Comparison of ENCODE assay signal across 8 cellular contexts in genomic region chr2:56185582-56186046, GRCh38. TPM values are rescaled to one million over a fixed set of nuclear protein-coding genes. Genes with fewer than 3 reads are reported as not detected.
DNase-seq lines count a peak whose midpoint lies in the region; ATAC-seq, FAIRE-seq and TF ChIP-seq lines count a peak whose summit lies in the region.

No MANE protein-coding gene starts in this region.

- H3K9me3 ChIP-seq in body of pancreas (no peaks in the 10 kb centered on the region), kidney (ENCODE audit: control insufficient read depth in 1 of 2, low read length in 2 of 2) (no peaks in the 10 kb centered on the region), stomach (no peaks in the 10 kb centered on the region)

- TF ChIP-seq CTCF in AG04449 (IDR thresholded peaks at IDR 0.05; ENCODE audit: insufficient read depth, low read length, missing control alignments) (peak; percentile 48), body of pancreas (IDR thresholded peaks at IDR 0.05) (peak in 2 of 7 experiments; percentile 9 to 19), kidney (IDR thresholded peaks at IDR 0.05; ENCODE audit: borderline replicate concordance, extremely low read depth, insufficient read depth) (no peak), stomach (IDR thresholded peaks at IDR 0.05) (no peak)

- peaks cover 47% of the 10 kb centered on the region for H3K27me3 Mint-ChIP-seq in activated CD8-positive, alpha-beta memory T cell treated with anti-CD3 and anti-CD28 coated beads, Interleukin-2, amount 10 ng/mL, durations not matched to agents 7 days and 5 days

- peaks cover 20% of the 10 kb centered on the region for H3K4me1 ChIP-seq in body of pancreas
- peaks cover 0 to 5% of the 10 kb centered on the region in 2 donors for H3K4me1 ChIP-seq in kidney (ENCODE audit: control insufficient read depth in 1 of 2, insufficient read depth in 1 of 2, low read depth in 1 of 2, low read length in 2 of 2)
- peaks cover 22 to 28% (median 26%) of the 10 kb centered on the region in 4 donors for H3K4me1 ChIP-seq in stomach

- WGBS in body of pancreas, 2 donors, result 3 to 8% methylated on average over 11 of the region's 11 CpGs
- WGBS in stomach, 5 donors, result 2 to 4% (median 2%) methylated on average over 8 to 11 of the region's 11 CpGs

- peaks cover 0 to 5% of the 10 kb centered on the region in 2 donors for H3K27me3 ChIP-seq in body of pancreas
- H3K27me3 ChIP-seq in stomach, result peaks cover 0 to 74% (median 27%) of the 10 kb centered on the region in 3 donors

- H3K9me3 Mint-ChIP-seq in activated CD8-positive, alpha-beta memory T cell treated with anti-CD3 and anti-CD28 coated beads, Interleukin-2, amount 10 ng/mL, durations not matched to agents 7 days and 5 days (ENCODE audit: low read depth), result no peaks in the 10 kb centered on the region

- CTCF ChIA-PET in AG04449 (lab: Yijun Ruan, JAX), result interaction anchor here (0.6 to 3.9 kb wide), 10 partner anchors 11 to 1332 kb away, joined by 3 to 17 read pairs (median 5); no protein-coding TSS in a partner anchor
- CTCF ChIA-PET in activated CD8-positive, alpha-beta memory T cell treated with anti-CD3 and anti-CD28 coated beads, Interleukin-2, amount 10 ng/mL, durations not matched to agents 7 days and 5 days (lab: Charles Lee), result no interaction called here

- peak in 1 of 3 donors; percentile 24 for TF ChIP-seq POLR2A in body of pancreas (IDR thresholded peaks at IDR 0.05)
- no peak for TF ChIP-seq POLR2A in stomach (IDR thresholded peaks at IDR 0.05)

- H3K4me1 Mint-ChIP-seq in activated CD8-positive, alpha-beta memory T cell treated with anti-CD3 and anti-CD28 coated beads, Interleukin-2, amount 10 ng/mL, durations not matched to agents 7 days and 5 days, result peaks cover 6% of the 10 kb centered on the region

- no peak for DNase-seq in AG04449 (ENCODE audit: low read depth, low spot score)
- DNase-seq in HT1080 (ENCODE audit: low read depth), result peak; percentile 42
- DNase-seq in body of pancreas, result peak in 2 of 4 donors; percentile 28 to 34
- peak; percentile 70 for DNase-seq in kidney
- DNase-seq in stomach, result no peak
- no peak for DNase-seq in HT-29 (ENCODE audit: low spot score)
- no peak for DNase-seq in activated CD8-positive, alpha-beta memory T cell treated with anti-CD3 and anti-CD28 coated beads, Interleukin-2, amount 10 ng/mL, durations not matched to agents 7 days and 5 days

- H3K36me3 Mint-ChIP-seq in activated CD8-positive, alpha-beta memory T cell treated with anti-CD3 and anti-CD28 coated beads, Interleukin-2, amount 10 ng/mL, durations not matched to agents 7 days and 5 days, result no peaks in the 10 kb centered on the region

- H3K4me3 ChIP-seq in AG04449 (ENCODE audit: low read depth, low read length) (peak overlapping the region; percentile 76), body of pancreas (no peak overlapping the region), kidney (ENCODE audit: low read length in 2 of 2) (peak overlapping the region; percentile 59 to 71), stomach (peak overlapping the region; percentile 59 to 84 (median 68))

- H3K36me3 ChIP-seq in body of pancreas (replicated peaks in 1 of 2; ENCODE audit: insufficient read depth in 1 of 2, low read depth in 2 of 2), result no peaks in the 10 kb centered on the region
- no peaks in the 10 kb centered on the region for H3K36me3 ChIP-seq in kidney (ENCODE audit: control insufficient read depth in 1 of 2, insufficient read depth in 2 of 2, low read length in 2 of 2)
- H3K36me3 ChIP-seq in stomach, result no peaks in the 10 kb centered on the region

- H3K27ac ChIP-seq in body of pancreas (peak overlapping the region in 1 of 4 donors; percentile 20), kidney (ENCODE audit: low read depth in 2 of 2, low read length in 2 of 2) (no peak overlapping the region), stomach (peak overlapping the region in 4 of 5 donors; percentile 15 to 60 (median 40))

- TF ChIP-seq EP300 in stomach (IDR thresholded peaks at IDR 0.05), result no peak

- POLR2A ChIA-PET in AG04449 (lab: Yijun Ruan, JAX), result interaction anchor here (1.1 kb wide), 1 partner anchor 556 kb away, joined by 3 read pairs; no protein-coding TSS in a partner anchor

- H3K4me3 Mint-ChIP-seq in activated CD8-positive, alpha-beta memory T cell treated with anti-CD3 and anti-CD28 coated beads, Interleukin-2, amount 10 ng/mL, durations not matched to agents 7 days and 5 days, result no peak overlapping the region

- intact Hi-C loops in body of pancreas (cut with DNase I), result no loop called here
- intact Hi-C loops in kidney (cut with DNase I), result no loop called here
- intact Hi-C loops in stomach (cut with DNase I; ENCODE audit: low total_unique reads), result loop anchor here (10.0 kb wide), 1 partner anchor 569 kb away; no protein-coding TSS in a partner anchor

- ATAC-seq in body of pancreas, result peak; percentile 18
- ATAC-seq in HG03175 (IDR thresholded peaks at IDR 0.05; ENCODE audit: unreplicated experiment), result no peak
- no peak for ATAC-seq in activated CD8-positive, alpha-beta memory T cell treated with anti-CD3 and anti-CD28 coated beads, Interleukin-2, amount 10 ng/mL, durations not matched to agents 7 days and 5 days

- peak overlapping the region in 1 of 2 donors; percentile 55 for H3K9ac ChIP-seq in kidney (ENCODE audit: low read length in 2 of 2)

- no peak for FAIRE-seq in kidney (lab: Jason Lieb, UNC)

- H3K27ac Mint-ChIP-seq in activated CD8-positive, alpha-beta memory T cell treated with anti-CD3 and anti-CD28 coated beads, Interleukin-2, amount 10 ng/mL, durations not matched to agents 7 days and 5 days, result no peak overlapping the region

RNA-seq across cellular contexts. Expression of gene CCDC85A, which starts 1.8 kb away (rescaled TPM):
- total RNA-seq in HT1080 (2014; rRNA removed; shearing (Covaris generic)), result 0.19 TPM in 1 of 2 replicates, not detected in the other
- polyA plus RNA-seq in HT1080 (2015; cell fraction: cytosol; rRNA removed), result 0.21 and 0.33 TPM in 2 replicates
- 0.07 and 0.17 TPM in 2 replicates for polyA plus RNA-seq in HT1080 (2015; cell fraction: nucleus; rRNA removed)
- total RNA-seq in body of pancreas, result 1 to 10 TPM; 2.3 to 2.6 TPM
- total RNA-seq in kidney, result 2.1 TPM
- 0.65 TPM for polyA plus RNA-seq in kidney (ENCODE audit: insufficient read depth, low read depth, low replicate concordance)
- 1 to 10 TPM in 4 of 5 donors, under 1 TPM in 1; 0.89 to 6.4 (median 3.7) TPM for total RNA-seq in stomach
- under 1 TPM in 2 of 3 donors, not detected in 1; 0.10 to 0.19 TPM for polyA plus RNA-seq in stomach
- 0.10 TPM in 1 of 2 replicates, not detected in the other for total RNA-seq in HT-29 (2014; rRNA removed; shearing (Covaris generic))
- not detected for total RNA-seq in activated CD8-positive, alpha-beta memory T cell treated with anti-CD3 and anti-CD28 coated beads, Interleukin-2, amount 10 ng/mL, durations not matched to agents 7 days and 5 days

Comparison
In these comparisons a context has a peak if more than half of its experiments do, and no peak if none do; other contexts are left out.
1. DNase-seq: peak in HT1080 (single experiment) and kidney (single experiment); none in AG04449 (single experiment), stomach (single experiment), HT-29 (single experiment) and activated CD8-positive, alpha-beta memory T cell treated with anti-CD3 and anti-CD28 coated beads, Interleukin-2, amount 10 ng/mL, durations not matched to agents 7 days and 5 days (single experiment).
2. H3K4me3 ChIP-seq: peak in AG04449 (single experiment), kidney (2 of 2) and stomach (4 of 4); none in body of pancreas (0 of 2).
3. H3K27ac ChIP-seq: peak in stomach (4 of 5); none in kidney (0 of 2).